12 cellular contexts compared by ENCODE assay signal in genomic region chr1:197918815-197919522, GRCh38. TPM values are rescaled to one million over a fixed set of nuclear protein-coding genes. Genes with fewer than 3 reads are reported as not detected.
DNase-seq lines count a peak whose midpoint lies in the region; ATAC-seq and TF ChIP-seq lines count a peak whose summit lies in the region.
"Had no signal": no experiment of that assay in that cellular context is flagged by ENCODE, and none has a peak within 500 bp of the region (broad histone marks: within the 10 kb centered on the region; RNA-seq: fewer than 3 reads in every experiment).

No MANE protein-coding gene starts in this region.

- no peak for TF ChIP-seq POLR2A in Peyer's patch (IDR thresholded peaks at IDR 0.05)

- H3K9me3 ChIP-seq in Peyer's patch = no peaks in the 10 kb centered on the region

- CTCF ChIA-PET in BJ (lab: Yijun Ruan, JAX) = interaction anchor here (0.8 to 1.2 kb wide), 4 partner anchors 50 to 765 kb away, joined by 3 to 6 read pairs (median 4); partner anchors contain the start of gene NEK7

- H3K4me3 ChIP-seq in BJ (ENCODE audit: low read depth, low read length) = peak overlapping the region; percentile 70
- no peak overlapping the region for H3K4me3 ChIP-seq in Peyer's patch

- DNase-seq in BJ (ENCODE audit: low read depth) = no peak
- peak; percentile 28 for DNase-seq in EL
- DNase-seq in natural killer cell treated with Interleukin-12 subunit alpha and Interleukin-12 subunit beta and Interleukin-15 and Interleukin-18, amount 100 ng/mL, for 72 hours (ENCODE audit: low spot score) = no peak
- no peak for DNase-seq in Peyer's patch
- DNase-seq in inferior parietal cortex (ENCODE audit: extremely low spot score) = no peak
- DNase-seq in NCI-H1417 (lab: John Stamatoyannopoulos, UW) = no peak
- DNase-seq: central memory CD4-positive, alpha-beta T cell; DMS79; NCI-H187 treated with DMSO at 0.1 percent for 48 hours; SW 1271 had no signal

- POLR2A ChIA-PET in BJ (lab: Charles Lee) = no interaction called here

- H3K36me3 ChIP-seq in BJ (ENCODE audit: control insufficient read depth, insufficient read depth, low read length) = peaks cover 10% of the 10 kb centered on the region
- H3K36me3 ChIP-seq in Peyer's patch = no peaks in the 10 kb centered on the region

- no peaks in the 10 kb centered on the region for H3K9me3 Mint-ChIP-seq in activated T-helper 17 cell treated with anti-CD3 and anti-CD28 coated beads, Interleukin-2, amount 50 U/mL, for 72 hours
- H3K9me3 Mint-ChIP-seq in natural killer cell treated with Interleukin-12 subunit alpha and Interleukin-12 subunit beta and Interleukin-15 and Interleukin-18, amount 100 ng/mL, for 72 hours = no peaks in the 10 kb centered on the region

- H3K4me3 Mint-ChIP-seq in activated T-helper 17 cell treated with anti-CD3 and anti-CD28 coated beads, Interleukin-2, amount 50 U/mL, for 72 hours = peak overlapping the region; percentile 53
- H3K4me3 Mint-ChIP-seq in natural killer cell treated with Interleukin-12 subunit alpha and Interleukin-12 subunit beta and Interleukin-15 and Interleukin-18, amount 100 ng/mL, for 72 hours = peak overlapping the region; percentile 87

- no peak for TF ChIP-seq CTCF in BJ (IDR thresholded peaks at IDR 0.05; ENCODE audit: insufficient read depth, low read depth, low read length)
- no peak for TF ChIP-seq CTCF in Peyer's patch (IDR thresholded peaks at IDR 0.05)

- H3K27ac Mint-ChIP-seq in activated T-helper 17 cell treated with anti-CD3 and anti-CD28 coated beads, Interleukin-2, amount 50 U/mL, for 72 hours = no peak overlapping the region
- no peak overlapping the region for H3K27ac Mint-ChIP-seq in natural killer cell treated with Interleukin-12 subunit alpha and Interleukin-12 subunit beta and Interleukin-15 and Interleukin-18, amount 100 ng/mL, for 72 hours

- H3K36me3 Mint-ChIP-seq in activated T-helper 17 cell treated with anti-CD3 and anti-CD28 coated beads, Interleukin-2, amount 50 U/mL, for 72 hours (ENCODE audit: low read depth) = peaks cover 12% of the 10 kb centered on the region
- H3K36me3 Mint-ChIP-seq in natural killer cell treated with Interleukin-12 subunit alpha and Interleukin-12 subunit beta and Interleukin-15 and Interleukin-18, amount 100 ng/mL, for 72 hours = peaks cover 5% of the 10 kb centered on the region

- H3K27me3 ChIP-seq in BJ (ENCODE audit: control insufficient read depth, insufficient read depth, low read length) (peaks cover 40% of the 10 kb centered on the region), Peyer's patch (peaks cover 0 to 57% of the 10 kb centered on the region in 2 donors)

- peaks cover 18% of the 10 kb centered on the region for H3K4me1 Mint-ChIP-seq in activated T-helper 17 cell treated with anti-CD3 and anti-CD28 coated beads, Interleukin-2, amount 50 U/mL, for 72 hours
- H3K4me1 Mint-ChIP-seq in natural killer cell treated with Interleukin-12 subunit alpha and Interleukin-12 subunit beta and Interleukin-15 and Interleukin-18, amount 100 ng/mL, for 72 hours (ENCODE audit: low read depth in 2 of 2) = peaks cover 47 to 57% of the 10 kb centered on the region in 2 donors

- no peak overlapping the region for H3K27ac ChIP-seq in Peyer's patch

- no peak for ATAC-seq in activated T-helper 17 cell treated with anti-CD3 and anti-CD28 coated beads, Interleukin-2, amount 50 U/mL, for 72 hours (replicated peaks)
- no peak for ATAC-seq in natural killer cell treated with Interleukin-12 subunit alpha and Interleukin-12 subunit beta and Interleukin-15 and Interleukin-18, amount 100 ng/mL, for 72 hours

- peaks cover 3 to 59% (median 12%) of the 10 kb centered on the region in 4 donors for H3K4me1 ChIP-seq in Peyer's patch

- peaks cover 90% of the 10 kb centered on the region for H3K27me3 Mint-ChIP-seq in activated T-helper 17 cell treated with anti-CD3 and anti-CD28 coated beads, Interleukin-2, amount 50 U/mL, for 72 hours
- H3K27me3 Mint-ChIP-seq in natural killer cell treated with Interleukin-12 subunit alpha and Interleukin-12 subunit beta and Interleukin-15 and Interleukin-18, amount 100 ng/mL, for 72 hours = peaks cover 71 to 93% of the 10 kb centered on the region in 2 donors

RNA-seq across cellular contexts. Expression of gene LHX9, which starts 1.8 kb away (rescaled TPM):
- polyA plus RNA-seq in BJ (2011; rRNA removed) = 49.1 and 57.2 TPM in 2 replicates
- polyA minus RNA-seq in BJ (2011; rRNA and poly(A)+ RNA removed) = 55.7 and 91.8 TPM in 2 replicates
- not detected for total RNA-seq in activated T-helper 17 cell treated with anti-CD3 and anti-CD28 coated beads, Interleukin-2, amount 50 U/mL, for 72 hours
- under 1 TPM in 1 of 2 donors, not detected in 1; 0.20 TPM for total RNA-seq in natural killer cell treated with Interleukin-12 subunit alpha and Interleukin-12 subunit beta and Interleukin-15 and Interleukin-18, amount 100 ng/mL, for 72 hours
- total RNA-seq in Peyer's patch = not detected
- total RNA-seq: fibroblast of lung had no signal
- polyA plus RNA-seq: fibroblast of lung had no signal

RNA-seq across cellular contexts. Expression of gene C1orf53, which starts 16.5 kb away (rescaled TPM):
- polyA plus RNA-seq in BJ (2011; rRNA removed) = 9.7 and 13.0 TPM in 2 replicates
- 0.71 TPM in 1 of 2 replicates, not detected in the other for polyA minus RNA-seq in BJ (2011; rRNA and poly(A)+ RNA removed)
- under 1 TPM; 0.50 to 0.78 TPM for total RNA-seq in activated T-helper 17 cell treated with anti-CD3 and anti-CD28 coated beads, Interleukin-2, amount 50 U/mL, for 72 hours
- 1 to 10 TPM in 1 of 2 donors, not detected in 1; 1.8 TPM for total RNA-seq in natural killer cell treated with Interleukin-12 subunit alpha and Interleukin-12 subunit beta and Interleukin-15 and Interleukin-18, amount 100 ng/mL, for 72 hours
- 1 to 10 TPM in 1 of 4 donors, not detected in 3; 9.9 TPM for total RNA-seq in Peyer's patch
